36 cellular contexts compared by ENCODE assay signal in the genomic region with DNA sequence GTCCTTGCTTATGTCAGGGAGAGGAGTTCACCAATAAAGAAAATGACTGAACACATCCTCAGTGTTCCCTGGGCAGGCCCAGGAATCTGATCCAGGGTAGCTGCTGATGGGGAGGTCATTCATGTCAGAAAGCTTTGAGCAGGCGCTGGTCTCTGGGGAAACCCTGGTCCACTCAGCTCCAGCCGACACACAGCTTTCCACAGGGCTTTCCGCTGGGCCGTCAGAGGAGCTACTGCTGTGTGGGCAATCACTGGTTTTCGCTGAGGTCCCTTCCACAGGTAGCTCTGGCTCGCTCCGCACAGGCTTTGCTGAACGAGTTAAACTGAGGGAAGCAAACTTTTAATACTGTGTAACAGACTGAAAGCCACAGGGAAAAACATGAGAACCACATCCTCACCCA. TPM values are rescaled to one million over a fixed set of nuclear protein-coding genes. Genes with fewer than 3 reads are reported as not detected.
"Had no signal": no experiment of that assay in that cellular context is flagged by ENCODE, and none has a peak within 500 bp of the region (broad histone marks: within the 10 kb centered on the region; RNA-seq: fewer than 3 reads in every experiment).

No MANE protein-coding gene starts in this region.

- H3K36me3 ChIP-seq: ovary had no signal

- H3K9me3 Mint-ChIP-seq: naive thymus-derived CD8-positive, alpha-beta T cell; natural killer cell treated with Interleukin-12 subunit alpha and Interleukin-12 subunit beta and Interleukin-15 and Interleukin-18, amount 100 ng/mL, for 72 hours; nephron progenitor cell; neural crest cell; stimulated activated memory B cell treated with anti-CD40 and anti-IgM and Interleukin-4, amounts not matched to agents 10 μg/mL and 1 μg/mL and 100 μg/mL, for 72 hours; stimulated activated naive CD8-positive, alpha-beta T cell treated with anti-CD3 and anti-CD28 coated beads, Interleukin-15, Interleukin-2, amounts not matched to agents 100 ng/mL and 50 ng/mL, for 24 hours had no signal

- ATAC-seq: naive thymus-derived CD8-positive, alpha-beta T cell; natural killer cell treated with Interleukin-12 subunit alpha and Interleukin-12 subunit beta and Interleukin-15 and Interleukin-18, amount 100 ng/mL, for 72 hours; psoas muscle; right cardiac atrium; sciatic nerve; stimulated activated memory B cell treated with anti-CD40 and anti-IgM and Interleukin-4, amounts not matched to agents 10 μg/mL and 1 μg/mL and 100 μg/mL, for 72 hours had no signal

- H3K4me1 ChIP-seq: parathyroid adenoma, psoas muscle, spleen, stomach, thyroid gland, tibial nerve, upper lobe of left lung, vagina had no signal

- H3K9ac ChIP-seq: parathyroid adenoma had no signal

- DNase-seq: naive thymus-derived CD8-positive, alpha-beta T cell; nephron progenitor cell; nucleus accumbens; ovary; posterior cingulate gyrus; psoas muscle; right cardiac atrium; spleen; stimulated activated CD4-positive, alpha-beta T cell treated with anti-CD3 and anti-CD28 coated beads, Interleukin-12 subunit alpha, Interleukin-12 subunit beta, amount 100 ng/mL, for 4 hours; stimulated activated CD4-positive, alpha-beta T cell treated with anti-CD3 and anti-CD28 coated beads, Interleukin-1b, Interleukin-23, amount 100 ng/mL, for 48 hours; stimulated activated CD4-positive, alpha-beta T cell treated with anti-CD3 and anti-CD28 coated beads, Interleukin-4, amount 100 ng/mL, for 1 hour; stimulated activated CD4-positive, alpha-beta T cell treated with anti-CD3 and anti-CD28 coated beads, Interleukin-4, amount 100 ng/mL, for 4 hours; stimulated activated CD8-positive, alpha-beta memory T cell treated with anti-CD3 and anti-CD28 coated beads, Interleukin-4, amount 100 ng/mL, for 48 hours; stimulated activated naive CD4-positive, alpha-beta T cell; stomach; upper lobe of left lung had no signal

- FAIRE-seq: urothelium cell line had no signal

- H3K9me3 ChIP-seq: neutrophil, ovary, psoas muscle, spleen, stomach, thoracic aorta, thyroid gland, tibial nerve, upper lobe of left lung, vagina had no signal

- H3K4me2 ChIP-seq: smooth muscle cell had no signal

- H3K79me2 ChIP-seq: parathyroid adenoma had no signal

- H3K4me1 Mint-ChIP-seq: neural crest cell had no signal

- H3K4me3 ChIP-seq: ovary, psoas muscle, skin epidermis, smooth muscle cell, spleen, stomach, thoracic aorta, thyroid gland, tibial nerve, upper lobe of left lung, vagina had no signal

- H3K4me3 Mint-ChIP-seq: naive thymus-derived CD8-positive, alpha-beta T cell; natural killer cell treated with Interleukin-12 subunit alpha and Interleukin-12 subunit beta and Interleukin-15 and Interleukin-18, amount 100 ng/mL, for 72 hours; nephron progenitor cell; neural crest cell; stimulated activated memory B cell treated with anti-CD40 and anti-IgM and Interleukin-4, amounts not matched to agents 10 μg/mL and 1 μg/mL and 100 μg/mL, for 72 hours; stimulated activated naive CD8-positive, alpha-beta T cell treated with anti-CD3 and anti-CD28 coated beads, Interleukin-15, Interleukin-2, amounts not matched to agents 100 ng/mL and 50 ng/mL, for 24 hours had no signal

- H3K27ac Mint-ChIP-seq: naive thymus-derived CD8-positive, alpha-beta T cell; natural killer cell treated with Interleukin-12 subunit alpha and Interleukin-12 subunit beta and Interleukin-15 and Interleukin-18, amount 100 ng/mL, for 72 hours; nephron progenitor cell; progenitor cell of endocrine pancreas; stimulated activated memory B cell treated with anti-CD40 and anti-IgM and Interleukin-4, amounts not matched to agents 10 μg/mL and 1 μg/mL and 100 μg/mL, for 72 hours; stimulated activated naive CD8-positive, alpha-beta T cell treated with anti-CD3 and anti-CD28 coated beads, Interleukin-15, Interleukin-2, amounts not matched to agents 100 ng/mL and 50 ng/mL, for 24 hours had no signal

- H3K27ac ChIP-seq: neutrophil, ovary, parathyroid adenoma, psoas muscle, skin epidermis, spleen, stomach, thoracic aorta, thyroid gland, tibial nerve, upper lobe of left lung, vagina had no signal

- H2AFZ ChIP-seq: parathyroid adenoma had no signal

- H3K27me3 ChIP-seq: neutrophil, ovary, spleen, stomach, thyroid gland, tibial nerve, upper lobe of left lung, vagina had no signal

- H3K27me3 Mint-ChIP-seq: naive thymus-derived CD8-positive, alpha-beta T cell; natural killer cell treated with Interleukin-12 subunit alpha and Interleukin-12 subunit beta and Interleukin-15 and Interleukin-18, amount 100 ng/mL, for 72 hours; progenitor cell of endocrine pancreas; stimulated activated memory B cell treated with anti-CD40 and anti-IgM and Interleukin-4, amounts not matched to agents 10 μg/mL and 1 μg/mL and 100 μg/mL, for 72 hours; stimulated activated naive CD8-positive, alpha-beta T cell treated with anti-CD3 and anti-CD28 coated beads, Interleukin-15, Interleukin-2, amounts not matched to agents 100 ng/mL and 50 ng/mL, for 24 hours had no signal

RNA-seq across cellular contexts. Expression of gene ANKRD60, which starts 17.5 kb away (rescaled TPM):
- total RNA-seq: naive thymus-derived CD8-positive, alpha-beta T cell; natural killer cell treated with Interleukin-12 subunit alpha and Interleukin-12 subunit beta and Interleukin-15 and Interleukin-18, amount 100 ng/mL, for 72 hours; neural crest cell; omental fat pad; ovary; progenitor cell of endocrine pancreas; psoas muscle; renal cortical epithelial cell; right cardiac atrium; sciatic nerve; smooth muscle cell; spleen; stomach; subcutaneous adipose tissue; temporal lobe; thoracic aorta; thyroid gland; tibial nerve; upper lobe of left lung; ureter; vagina had no signal
- polyA plus RNA-seq: naive thymus-derived CD8-positive, alpha-beta T cell; ovary; psoas muscle; right cardiac atrium; smooth muscle cell; spleen; stomach had no signal
